Comparison of ENCODE assay signal across 9 cellular contexts in the genomic region with DNA sequence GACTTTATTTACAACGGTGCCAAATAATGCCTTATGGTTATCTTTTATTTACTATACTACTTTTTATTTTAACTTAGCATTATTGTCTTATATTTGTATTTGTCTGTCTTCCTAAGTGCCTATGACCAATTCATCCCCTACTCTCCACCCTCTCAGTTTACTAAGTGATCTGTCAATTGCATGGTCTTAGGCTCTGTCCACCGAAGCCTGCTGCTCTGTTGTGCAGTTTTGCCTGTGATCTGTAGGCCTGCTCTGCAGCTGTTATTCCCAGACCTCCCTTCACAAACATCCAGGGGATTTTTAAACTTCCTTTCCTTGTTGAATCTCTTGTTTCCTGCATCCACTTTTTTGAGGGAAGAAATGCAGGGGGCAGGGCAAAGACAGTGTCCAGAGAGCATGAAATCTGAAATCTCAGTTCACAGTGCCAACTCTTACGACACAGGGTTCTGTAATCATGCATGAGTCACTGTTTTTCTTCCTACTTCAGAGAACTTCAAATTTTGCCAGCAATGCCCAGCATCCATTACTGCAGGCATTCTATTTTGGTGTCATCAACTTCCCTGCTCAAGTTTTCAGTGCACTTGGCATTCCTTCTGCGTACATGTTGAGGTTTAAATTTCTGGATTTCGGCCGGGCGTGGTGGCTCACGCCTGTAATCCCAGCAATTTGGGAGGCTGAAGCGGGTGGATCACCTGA. TPM values are rescaled to one million over a fixed set of nuclear protein-coding genes. Genes with fewer than 3 reads are reported as not detected.
DNase-seq lines count a peak whose midpoint lies in the region; ATAC-seq lines count a peak whose summit lies in the region.
"Had no signal": no experiment of that assay in that cellular context is flagged by ENCODE, and none has a peak within 500 bp of the region (broad histone marks: within the 10 kb centered on the region; RNA-seq: fewer than 3 reads in every experiment).

No MANE protein-coding gene starts in this region.

- intact Hi-C loops in Right ventricle myocardium superior (cut with DNase I) = no loop called here

- H3K27me3 Mint-ChIP-seq in T-helper 17 cell = no peaks in the 10 kb centered on the region

- H3K4me1 Mint-ChIP-seq in T-helper 17 cell = peaks cover 49% of the 10 kb centered on the region

- no peak overlapping the region for H3K4me3 Mint-ChIP-seq in T-helper 17 cell

- H3K36me3 Mint-ChIP-seq in T-helper 17 cell (ENCODE audit: low read depth) = peaks cover 6% of the 10 kb centered on the region

- H3K27ac Mint-ChIP-seq in T-helper 17 cell = peak overlapping the region; percentile 97
- H3K27ac Mint-ChIP-seq: IgD-negative memory B cell had no signal

- peak; percentile 22 for DNase-seq in GOT3 (lab: John Stamatoyannopoulos, UW)
- no peak for DNase-seq in T-helper 17 cell
- DNase-seq in Right ventricle myocardium superior = no peak
- DNase-seq in skeletal muscle cell (ENCODE audit: low read depth) = peak; percentile 92
- no peak for DNase-seq in stimulated activated CD4-positive, alpha-beta T cell treated with anti-CD3 and anti-CD28 coated beads, Interleukin-4, amount 100 ng/mL, for 24 hours
- no peak for DNase-seq in OCI-M1 (lab: John Stamatoyannopoulos, UW)
- no peak for DNase-seq in NCI-H748 (lab: John Stamatoyannopoulos, UW; ENCODE audit: unreplicated experiment)
- DNase-seq in NCI-H187 (lab: John Stamatoyannopoulos, UW) = no peak

- H3K9me3 ChIP-seq in T-helper 17 cell (ENCODE audit: control insufficient read depth, low read length, poor library complexity, severe bottlenecking) = no peaks in the 10 kb centered on the region

- no peak overlapping the region for H3K4me3 ChIP-seq in skeletal muscle cell (ENCODE audit: low read depth, low read length)

- ATAC-seq in T-helper 17 cell (no peak), Right ventricle myocardium superior (ENCODE audit: poor library complexity) (peak; percentile 92)

RNA-seq across cellular contexts. Expression of gene SLFN5, which starts 11.4 kb away (rescaled TPM):
- 100 to 1,000 TPM; 104 to 109 TPM for total RNA-seq in T-helper 17 cell
- 11.4 TPM for total RNA-seq in Right ventricle myocardium superior

Comparison
In these comparisons a context has a peak if more than half of its experiments do, and no peak if none do; other contexts are left out.
1. DNase-seq: peak in GOT3 (single experiment) and skeletal muscle cell (single experiment); none in T-helper 17 cell (0 of 3), Right ventricle myocardium superior (single experiment), stimulated activated CD4-positive, alpha-beta T cell treated with anti-CD3 and anti-CD28 coated beads, Interleukin-4, amount 100 ng/mL, for 24 hours (single experiment), OCI-M1 (single experiment), NCI-H748 (single experiment) and NCI-H187 (0 of 2).